ENCODE assay signal across 14 cellular contexts in the genomic region with DNA sequence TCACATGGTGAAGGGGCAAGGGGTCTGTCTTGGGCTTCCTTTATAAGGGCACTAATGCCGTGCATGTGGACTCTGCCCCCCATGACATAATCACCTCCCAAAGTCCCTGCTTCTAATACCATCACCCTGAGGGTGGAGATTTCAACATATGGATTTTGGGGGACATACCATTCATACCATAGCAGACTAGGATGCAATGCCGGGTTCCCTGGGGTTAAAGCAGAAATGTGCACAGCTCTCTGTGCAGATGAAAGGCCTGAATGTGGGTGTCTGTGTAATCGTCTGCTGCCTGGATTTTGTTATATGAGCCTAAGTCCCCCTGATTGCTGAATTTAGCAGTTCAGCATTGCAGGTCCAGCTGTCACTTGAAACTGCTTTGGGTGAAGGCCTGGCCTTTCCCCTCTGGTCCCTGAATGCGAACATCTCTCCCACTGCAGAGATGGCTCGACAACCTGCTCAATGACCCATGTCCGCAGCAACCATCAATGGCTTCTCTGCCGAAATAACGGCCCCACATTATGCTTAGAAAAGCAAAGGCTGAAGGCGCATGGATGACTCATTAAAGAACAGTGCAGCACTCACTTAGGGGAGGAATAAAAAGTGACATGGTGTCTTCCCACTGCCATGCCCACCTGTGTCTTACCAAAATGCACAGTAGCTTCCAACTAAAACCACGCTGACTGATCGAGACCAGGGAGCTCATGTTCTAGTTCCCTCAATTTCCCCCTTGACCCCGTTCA.
DNase-seq lines count a peak whose midpoint lies in the region; ATAC-seq, FAIRE-seq and TF ChIP-seq lines count a peak whose summit lies in the region.
"Had no signal": no experiment of that assay in that cellular context is flagged by ENCODE, and none has a peak within 500 bp of the region (broad histone marks: within the 10 kb centered on the region; RNA-seq: fewer than 3 reads in every experiment).

No MANE protein-coding gene starts in this region.

- no peak overlapping the region for H3K4me3 Mint-ChIP-seq in T-helper 2 cell treated with Interferon-gamma antibody and Interleukin-4, amounts not matched to agents 5 μg/mL and 100 μg/mL, for 36 hours
- H3K4me3 Mint-ChIP-seq: effector memory CD8-positive, alpha-beta T cell had no signal

- H3K4me1 Mint-ChIP-seq in T-helper 2 cell treated with Interferon-gamma antibody and Interleukin-4, amounts not matched to agents 5 μg/mL and 100 μg/mL, for 36 hours (ENCODE audit: low read depth) = peaks cover 2% of the 10 kb centered on the region

- DNase-seq in right atrium auricular region (ENCODE audit: low spot score) = peak; percentile 13
- no peak for DNase-seq in right cardiac atrium
- DNase-seq in islet precursor cell = peak; percentile 52
- peak; percentile 58 for DNase-seq in urothelium cell line (ENCODE audit: low spot score)
- no peak for DNase-seq in SHP77 (lab: John Stamatoyannopoulos, UW)
- DNase-seq in T-helper 2 cell treated with Interferon-gamma antibody and Interleukin-4, amounts not matched to agents 5 μg/mL and 100 μg/mL, for 36 hours (ENCODE audit: low spot score) = no peak
- DNase-seq: activated T-cell treated with anti-CD3 and anti-CD28 coated beads for 4 hours; effector memory CD8-positive, alpha-beta T cell; NCI-H1417 treated with DMSO at 0.1 percent for 48 hours; NCI-H748 treated with DMSO at 0.1 percent for 48 hours had no signal

- peak; percentile 99 for FAIRE-seq in urothelium cell line (lab: Jason Lieb, UNC)

- ATAC-seq in right cardiac atrium (no peak), GM18517 (IDR thresholded peaks at IDR 0.05; ENCODE audit: unreplicated experiment) (no peak)
- ATAC-seq: effector memory CD8-positive, alpha-beta T cell had no signal

- H3K27me3 Mint-ChIP-seq in T-helper 2 cell treated with Interferon-gamma antibody and Interleukin-4, amounts not matched to agents 5 μg/mL and 100 μg/mL, for 36 hours (ENCODE audit: low read depth) = peaks cover 67% of the 10 kb centered on the region

- no peaks in the 10 kb centered on the region for H3K36me3 Mint-ChIP-seq in T-helper 2 cell treated with Interferon-gamma antibody and Interleukin-4, amounts not matched to agents 5 μg/mL and 100 μg/mL, for 36 hours (ENCODE audit: low read depth)

- H3K4me1 ChIP-seq in right atrium auricular region (peaks cover 0 to 4% of the 10 kb centered on the region in 2 donors), right cardiac atrium (ENCODE audit: control insufficient read depth, insufficient read depth, low read length) (peaks cover 2% of the 10 kb centered on the region)
- H3K4me1 ChIP-seq: adrenal gland had no signal

- intact Hi-C loops in right cardiac atrium (cut with DNase I) = no loop called here

- H3K9me3 ChIP-seq in right atrium auricular region = no peaks in the 10 kb centered on the region
- no peaks in the 10 kb centered on the region for H3K9me3 ChIP-seq in right cardiac atrium (ENCODE audit: control insufficient read depth, low read length)
- H3K9me3 ChIP-seq: adrenal gland had no signal

- H3K4me3 ChIP-seq in right atrium auricular region = no peak overlapping the region
- H3K4me3 ChIP-seq in right cardiac atrium (ENCODE audit: low read length) = no peak overlapping the region
- H3K4me3 ChIP-seq: adrenal gland had no signal

- H3K27me3 ChIP-seq in right atrium auricular region (no peaks in the 10 kb centered on the region), right cardiac atrium (ENCODE audit: control insufficient read depth, insufficient read depth) (no peaks in the 10 kb centered on the region)
- H3K27me3 ChIP-seq: adrenal gland had no signal

- no peaks in the 10 kb centered on the region for H3K36me3 ChIP-seq in right atrium auricular region
- H3K36me3 ChIP-seq: adrenal gland had no signal

- no peaks in the 10 kb centered on the region for H3K9me3 Mint-ChIP-seq in T-helper 2 cell treated with Interferon-gamma antibody and Interleukin-4, amounts not matched to agents 5 μg/mL and 100 μg/mL, for 36 hours
- H3K9me3 Mint-ChIP-seq: effector memory CD8-positive, alpha-beta T cell had no signal

- no peak overlapping the region for H3K27ac Mint-ChIP-seq in T-helper 2 cell treated with Interferon-gamma antibody and Interleukin-4, amounts not matched to agents 5 μg/mL and 100 μg/mL, for 36 hours
- H3K27ac Mint-ChIP-seq: effector memory CD8-positive, alpha-beta T cell had no signal

- no peak for TF ChIP-seq CTCF in right atrium auricular region (IDR thresholded peaks at IDR 0.05)

- 93% methylated on average over 12 of the region's 12 CpGs for WGBS in right cardiac atrium

- H3K27ac ChIP-seq in right atrium auricular region (no peak overlapping the region), right cardiac atrium (ENCODE audit: low read length) (no peak overlapping the region), angular gyrus (ENCODE audit: low read depth, low read length) (peak overlapping the region; percentile 49)
- H3K27ac ChIP-seq: adrenal gland, parathyroid adenoma had no signal

Comparison
In these comparisons a context has a peak if more than half of its experiments do, and no peak if none do; other contexts are left out.
1. DNase-seq: peak in right atrium auricular region (single experiment), islet precursor cell (single experiment) and urothelium cell line (single experiment); none in right cardiac atrium (0 of 3), SHP77 (0 of 2) and T-helper 2 cell treated with Interferon-gamma antibody and Interleukin-4, amounts not matched to agents 5 μg/mL and 100 μg/mL, for 36 hours (single experiment).